ENCODE assay signal across 8 cellular contexts in the genomic region with DNA sequence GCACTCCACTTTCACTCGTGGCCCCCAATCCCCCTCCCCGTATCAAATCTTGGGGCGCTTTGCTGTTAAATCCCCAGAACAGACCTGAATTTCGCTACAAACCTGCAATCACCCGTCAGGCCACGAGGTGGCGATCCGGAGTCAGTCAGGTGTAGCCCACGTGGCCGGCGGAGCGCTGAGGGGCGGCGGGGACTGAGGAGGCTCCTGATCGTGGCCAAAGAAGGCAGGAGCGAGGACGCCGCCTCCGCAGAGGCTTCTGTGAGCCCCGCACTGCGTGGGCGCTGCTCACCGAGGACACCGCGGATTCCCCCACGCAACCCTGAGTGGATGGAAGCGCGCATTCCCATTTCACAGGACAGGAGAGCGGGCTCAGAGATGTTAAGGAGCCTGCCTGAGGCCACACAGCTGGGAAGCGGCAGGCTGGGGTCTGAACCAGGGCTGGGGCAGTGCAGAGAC.
DNase-seq lines count a peak whose midpoint lies in the region; ATAC-seq and TF ChIP-seq lines count a peak whose summit lies in the region.

No MANE protein-coding gene starts in this region.

- DNase-seq in GDM1 (lab: John Stamatoyannopoulos, UW) (peak; percentile 50), KBM-7 (peak; percentile 77), RWPE2 (ENCODE audit: low spot score) (no peak), fibroblast of villous mesenchyme (ENCODE audit: low read depth) (peak; percentile 59), osteoblast (ENCODE audit: insufficient read length, low spot score, missing footprints) (peak; percentile 98)
- DNase-seq in activated effector memory CD4-positive, alpha-beta T cell treated with Interleukin-2 at 50 U/mL for 16 hours: peak; percentile 72

- H3K4me2 ChIP-seq in osteoblast (ENCODE audit: insufficient read depth, low read length): peak overlapping the region; percentile 58

- H3K9me3 ChIP-seq in RWPE2 (ENCODE audit: severe bottlenecking): no peaks in the 10 kb centered on the region
- H3K9me3 ChIP-seq in osteoblast (ENCODE audit: low read depth, low read length): no peaks in the 10 kb centered on the region

- in situ Hi-C loops in KBM-7 (cut with MboI; ENCODE audit: low pct_unique_long_range_greater_than_20kb, low sequenced_read_pairs): no loop called here

- peak overlapping the region; percentile 82 for H2AFZ ChIP-seq in osteoblast (ENCODE audit: low read length)

- H3K79me2 ChIP-seq in osteoblast (ENCODE audit: insufficient read depth, low read length): no peaks in the 10 kb centered on the region

- H3K27me3 ChIP-seq in RWPE2 (ENCODE audit: insufficient read depth, poor library complexity, severe bottlenecking) (no peaks in the 10 kb centered on the region), osteoblast (ENCODE audit: insufficient read depth, low read length) (peaks cover 35% of the 10 kb centered on the region)

- TF ChIP-seq CTCF in RWPE2 (IDR thresholded peaks at IDR 0.05; ENCODE audit: poor library complexity, severe bottlenecking) (peak; percentile 94), fibroblast of villous mesenchyme (IDR thresholded peaks at IDR 0.05; ENCODE audit: insufficient read depth, low read depth, low read length) (peak; percentile 90), osteoblast (IDR thresholded peaks at IDR 0.05; ENCODE audit: extremely low read depth, low read depth, low read length) (peak; percentile 83)

- H3K36me3 ChIP-seq in RWPE2 (ENCODE audit: low read depth) (no peaks in the 10 kb centered on the region), osteoblast (ENCODE audit: insufficient read depth, low read length) (no peaks in the 10 kb centered on the region)

- H3K27ac ChIP-seq in RWPE2 (ENCODE audit: poor library complexity, severe bottlenecking): no peak overlapping the region
- no peak overlapping the region for H3K27ac ChIP-seq in osteoblast (ENCODE audit: low read depth, low read length)
- peak overlapping the region; percentile 92 for H3K27ac ChIP-seq in temporal lobe (ENCODE audit: low read depth, low read length)

- H3K4me3 ChIP-seq in RWPE2 (ENCODE audit: severe bottlenecking) (no peak overlapping the region), fibroblast of villous mesenchyme (ENCODE audit: low read depth, low read length) (no peak overlapping the region), osteoblast (ENCODE audit: insufficient read depth, low read length) (peak overlapping the region; percentile 30)

- H4K20me1 ChIP-seq in osteoblast (ENCODE audit: insufficient read depth, low read length): no peaks in the 10 kb centered on the region

- peaks cover 10% of the 10 kb centered on the region for H3K4me1 ChIP-seq in RWPE2 (ENCODE audit: insufficient read depth, poor library complexity, severe bottlenecking)
- peaks cover 15% of the 10 kb centered on the region for H3K4me1 ChIP-seq in osteoblast (ENCODE audit: insufficient read depth, low read length)

- ATAC-seq in RWPE2 (ENCODE audit: low read depth) (peak; percentile 43), GM18870 (IDR thresholded peaks at IDR 0.05; ENCODE audit: unreplicated experiment) (no peak)
